Comparison of ENCODE assay signal across 8 cellular contexts in the genomic region with DNA sequence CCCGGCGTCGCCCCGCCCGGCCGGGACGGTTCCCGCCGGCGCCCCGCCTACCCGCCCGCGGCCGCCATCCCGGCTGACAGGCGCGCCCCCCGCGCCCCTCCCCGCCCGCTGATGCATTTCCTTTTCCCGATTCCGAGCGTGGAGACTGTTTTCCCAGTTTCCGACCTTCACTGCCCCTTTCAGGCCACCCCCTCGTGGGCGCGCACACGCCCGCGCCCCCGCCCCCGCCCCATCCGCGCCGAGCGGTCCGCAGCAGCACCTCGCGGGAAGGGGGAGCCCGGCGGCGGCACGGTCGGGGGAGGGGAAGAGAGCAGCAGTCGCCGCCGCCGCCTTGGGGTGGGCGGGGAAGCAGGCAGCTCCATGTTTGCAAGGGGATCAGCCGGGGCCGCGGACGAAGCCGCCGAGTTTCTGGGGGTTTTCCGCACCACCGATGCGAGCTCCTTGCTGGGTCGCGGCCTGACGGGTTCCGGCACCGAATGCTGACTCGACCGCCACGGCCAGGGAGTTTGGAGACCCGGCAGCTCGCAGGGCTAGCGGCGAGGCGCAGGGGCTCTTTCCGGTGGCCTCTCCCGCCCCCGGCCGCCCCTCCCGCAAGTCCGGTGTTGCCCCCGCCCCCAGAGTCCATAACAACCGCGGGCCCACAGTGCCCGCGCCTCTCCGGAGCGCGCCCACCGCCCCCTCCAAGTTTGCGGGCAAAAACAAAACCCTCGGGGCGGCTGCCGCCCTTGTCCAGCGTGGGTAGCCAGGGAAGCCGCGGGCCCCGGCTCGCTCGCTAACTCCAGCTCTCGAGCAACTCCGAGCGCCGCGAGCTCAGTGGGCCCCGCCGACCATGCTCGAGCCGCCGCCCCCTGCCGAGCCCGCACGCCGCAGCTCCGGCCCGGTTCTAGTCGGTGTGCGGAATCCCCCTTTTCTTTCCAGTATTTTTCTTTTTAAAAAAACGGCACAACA. TPM values are rescaled to one million over a fixed set of nuclear protein-coding genes. Genes with fewer than 3 reads are reported as not detected.
DNase-seq lines count a peak whose midpoint lies in the region; ATAC-seq, FAIRE-seq and TF ChIP-seq lines count a peak whose summit lies in the region.

No MANE protein-coding gene starts in this region.

- ATAC-seq in SK-N-SH treated with all-trans-retinoic acid at 6 μM for 48 hours (no peak; the same call in 2 of the 3 replicates), thoracic aorta (ENCODE audit: insufficient number of reproducible peaks, low FRiP score, low read depth) (peak; percentile 0)

- peak overlapping the region; percentile 89 for H3K27ac Mint-ChIP-seq in activated T-helper 2 cell treated with anti-CD3 and anti-CD28 coated beads, Interferon-gamma antibody, Interleukin-2, Interleukin-4, amounts not matched to agents 10 μg/mL and 5 μg/mL and 100 μg/mL, durations not matched to agents 14 hours and 24 hours and 36 hours
- peak overlapping the region; percentile 93 for H3K27ac Mint-ChIP-seq in osteocyte (ENCODE audit: unreplicated experiment)

- CTCF ChIA-PET in SK-N-SH (lab: Yijun Ruan, JAX): interaction anchor here (0.6 to 3.7 kb wide), 12 partner anchors 13 to 425 kb away, joined by 3 to 19 read pairs (median 3); partner anchors contain the start of genes MAN2C1 and SNUPN

- H3K4me1 ChIP-seq in SK-N-SH (ENCODE audit: control insufficient read depth in 1 of 2, insufficient read depth in 2 of 2, low read depth in 1 of 2, low read length in 1 of 2) (peaks cover 1 to 18% of the 10 kb centered on the region in 2 experiments; a peak in 2 of 4 replicates), thoracic aorta (ENCODE audit: control insufficient read depth in 1 of 2, low read depth in 2 of 2) (peaks cover 8 to 24% of the 10 kb centered on the region in 2 donors)

- no peaks in the 10 kb centered on the region for H3K9me3 Mint-ChIP-seq in activated T-helper 2 cell treated with anti-CD3 and anti-CD28 coated beads, Interferon-gamma antibody, Interleukin-2, Interleukin-4, amounts not matched to agents 10 μg/mL and 5 μg/mL and 100 μg/mL, durations not matched to agents 14 hours and 24 hours and 36 hours
- H3K9me3 Mint-ChIP-seq in osteocyte (ENCODE audit: unreplicated experiment): no peaks in the 10 kb centered on the region

- peaks cover 37% of the 10 kb centered on the region for H3F3A ChIP-seq in SK-N-SH (replicated peaks; ENCODE audit: insufficient read depth)

- H3K4me1 Mint-ChIP-seq in activated T-helper 2 cell treated with anti-CD3 and anti-CD28 coated beads, Interferon-gamma antibody, Interleukin-2, Interleukin-4, amounts not matched to agents 10 μg/mL and 5 μg/mL and 100 μg/mL, durations not matched to agents 14 hours and 24 hours and 36 hours (ENCODE audit: low read depth): peaks cover 20% of the 10 kb centered on the region
- H3K4me1 Mint-ChIP-seq in osteocyte (ENCODE audit: unreplicated experiment): peaks cover 23% of the 10 kb centered on the region

- H3K27me3 ChIP-seq in SK-N-SH (ENCODE audit: insufficient read depth) (no peaks in the 10 kb centered on the region), thoracic aorta (replicated peaks; ENCODE audit: insufficient read depth) (no peaks in the 10 kb centered on the region)

- peak overlapping the region; percentile 98 for H3K4me2 ChIP-seq in SK-N-SH

- H3K9ac ChIP-seq in SK-N-SH: peak overlapping the region; percentile 96

- H3K9me3 ChIP-seq in SK-N-SH (no peaks in the 10 kb centered on the region), thoracic aorta (no peaks in the 10 kb centered on the region)

- peak overlapping the region; percentile 84 for H3K4me3 Mint-ChIP-seq in activated T-helper 2 cell treated with anti-CD3 and anti-CD28 coated beads, Interferon-gamma antibody, Interleukin-2, Interleukin-4, amounts not matched to agents 10 μg/mL and 5 μg/mL and 100 μg/mL, durations not matched to agents 14 hours and 24 hours and 36 hours (ENCODE audit: low read depth)
- peak overlapping the region; percentile 82 for H3K4me3 Mint-ChIP-seq in osteocyte (ENCODE audit: unreplicated experiment)

- H3K27me3 Mint-ChIP-seq in activated T-helper 2 cell treated with anti-CD3 and anti-CD28 coated beads, Interferon-gamma antibody, Interleukin-2, Interleukin-4, amounts not matched to agents 10 μg/mL and 5 μg/mL and 100 μg/mL, durations not matched to agents 14 hours and 24 hours and 36 hours (ENCODE audit: low read depth): no peaks in the 10 kb centered on the region
- H3K27me3 Mint-ChIP-seq in osteocyte (ENCODE audit: unreplicated experiment): no peaks in the 10 kb centered on the region

- intact Hi-C loops in activated T-helper 2 cell treated with anti-CD3 and anti-CD28 coated beads, Interferon-gamma antibody, Interleukin-2, Interleukin-4, amounts not matched to agents 10 μg/mL and 5 μg/mL and 100 μg/mL, durations not matched to agents 14 hours and 24 hours and 36 hours (cut with micrococcal nuclease): loop anchor here (1.0 to 10.0 kb wide), 9 partner anchors 37 to 990 kb away; partner anchors contain the start of genes ARID3B, MAN2C1, PPCDC and PTPN9

- no peak for TF ChIP-seq EP300 in SK-N-SH (IDR thresholded peaks at IDR 0.05; ENCODE audit: borderline replicate concordance in 1 of 2, low read depth in 1 of 2, low read length in 1 of 2)

- peaks cover 20% of the 10 kb centered on the region for H3K79me2 ChIP-seq in SK-N-SH (ENCODE audit: insufficient read depth)

- 0% methylated on average over 7 of the region's 117 CpGs for WGBS in SK-N-SH (ENCODE audit: low lambda C conversion rate)

- DNase-seq in SK-N-SH (peak; percentile 66), foreskin fibroblast (peak in 1 of 2 donors; percentile 10), osteocyte (ENCODE audit: extremely low spot score, unreplicated experiment) (peak; percentile 89), thoracic aorta (ENCODE audit: low spot score) (no peak), RCC 7860 (ENCODE audit: low spot score) (no peak)
- DNase-seq in activated T-helper 2 cell treated with anti-CD3 and anti-CD28 coated beads, Interferon-gamma antibody, Interleukin-2, Interleukin-4, amounts not matched to agents 10 μg/mL and 5 μg/mL and 100 μg/mL, durations not matched to agents 14 hours and 24 hours and 36 hours (ENCODE audit: low spot score): peak; percentile 75

- H4K20me1 ChIP-seq in SK-N-SH (ENCODE audit: insufficient read depth): peaks cover 8% of the 10 kb centered on the region

- no peak for FAIRE-seq in RCC 7860 (lab: Jason Lieb, UNC)

- TF ChIP-seq RAD21 in SK-N-SH (IDR thresholded peaks at IDR 0.05; ENCODE audit: low read length): no peak

- no peaks in the 10 kb centered on the region for H3K9me2 ChIP-seq in SK-N-SH

- no peak overlapping the region; the same call in 1 of the 2 replicates for H2AFZ ChIP-seq in SK-N-SH (ENCODE audit: low read depth)

- H3K27ac ChIP-seq in SK-N-SH (ENCODE audit: low read depth in 2 of 2, low read length in 1 of 2) (peak overlapping the region; percentile 94 to 96), thoracic aorta (peak overlapping the region; percentile 91 to 98)

- H3K4me3 ChIP-seq in SK-N-SH (ENCODE audit: low read depth in 2 of 2, low read length in 1 of 2) (peak overlapping the region; percentile 93 to 97), foreskin fibroblast (ENCODE audit: low read depth in 1 of 2, low read length in 2 of 2) (peak overlapping the region; percentile 61 to 86), thoracic aorta (peak overlapping the region; percentile 96)

- no peaks in the 10 kb centered on the region for H3K36me3 Mint-ChIP-seq in activated T-helper 2 cell treated with anti-CD3 and anti-CD28 coated beads, Interferon-gamma antibody, Interleukin-2, Interleukin-4, amounts not matched to agents 10 μg/mL and 5 μg/mL and 100 μg/mL, durations not matched to agents 14 hours and 24 hours and 36 hours (ENCODE audit: low read depth)
- H3K36me3 Mint-ChIP-seq in osteocyte (ENCODE audit: unreplicated experiment): no peaks in the 10 kb centered on the region

- TF ChIP-seq CTCF in SK-N-SH (IDR thresholded peaks at IDR 0.05) (no peak), foreskin fibroblast (IDR thresholded peaks at IDR 0.05; ENCODE audit: low read depth, low read length) (no peak), osteocyte (IDR thresholded peaks at IDR 0.05) (no peak), thoracic aorta (IDR thresholded peaks at IDR 0.05) (peak; percentile 10)

- H3K36me3 ChIP-seq in SK-N-SH (replicated peaks in 1 of 2; ENCODE audit: control insufficient read depth in 1 of 2, insufficient read depth in 2 of 2, low read length in 1 of 2): no peaks in the 10 kb centered on the region
- H3K36me3 ChIP-seq in thoracic aorta: no peaks in the 10 kb centered on the region

- POLR2A ChIA-PET in SK-N-SH (lab: Yijun Ruan, JAX): interaction anchor here (0.6 to 3.4 kb wide), 6 partner anchors 86 to 584 kb away, joined by 3 to 12 read pairs (median 3); partner anchors contain the start of genes IMP3, MAN2C1, SNUPN and SNX33

TF ChIP-seq in SK-N-SH, 30 proteins besides CTCF, POLR2A, EP300 and RAD21 (continues in another document):
- peak; percentile 69 for TF ChIP-seq GABPA (IDR thresholded peaks at IDR 0.05; ENCODE audit: low read depth)
- peak; percentile 15; the same call in 1 of the 2 replicates for TF ChIP-seq POLR2AphosphoS5 (IDR thresholded peaks at IDR 0.05; ENCODE audit: low read depth, low read length)
- TF ChIP-seq ELF1 (IDR thresholded peaks at IDR 0.05): no peak
- TF ChIP-seq FOXM1 (IDR thresholded peaks at IDR 0.05; ENCODE audit: low read depth): no peak

TF ChIP-seq in PFSK-1, 5 proteins besides CTCF, POLR2A, EP300 and RAD21:
- TF ChIP-seq SIN3A (IDR thresholded peaks at IDR 0.05; ENCODE audit: borderline replicate concordance, insufficient read depth, low read length): no peak
- no peak for TF ChIP-seq TAF1 (IDR thresholded peaks at IDR 0.05; ENCODE audit: borderline replicate concordance, insufficient read depth, low read length)
- TF ChIP-seq POLR2AphosphoS5 (IDR thresholded peaks at IDR 0.05; ENCODE audit: low read depth, low read length): peak; percentile 35; the same call in 1 of the 2 replicates
- no peak for TF ChIP-seq FOXP2 (optimal IDR thresholded peaks at IDR 0.05; ENCODE audit: borderline replicate concordance, extremely low read depth, extremely low read length, insufficient read depth)

RNA-seq across cellular contexts. Expression of gene SIN3A, which starts 3.3 kb away (rescaled TPM):
- 32.2 and 38.3 TPM in 2 replicates for polyA plus RNA-seq in SK-N-SH (2012; rRNA removed)
- polyA plus RNA-seq in SK-N-SH (2012; cell fraction: cytosol; rRNA removed): 21.6 and 24.8 TPM in 2 replicates
- 25.4 and 35.6 TPM in 2 replicates for polyA plus RNA-seq in SK-N-SH (2012; cell fraction: nucleus; rRNA removed)
- polyA plus RNA-seq in PFSK-1 (2012; ENCODE audit: insufficient read length, low read depth): 28.4 TPM
- total RNA-seq in activated T-helper 2 cell treated with anti-CD3 and anti-CD28 coated beads, Interferon-gamma antibody, Interleukin-2, Interleukin-4, amounts not matched to agents 10 μg/mL and 5 μg/mL and 100 μg/mL, durations not matched to agents 14 hours and 24 hours and 36 hours: 88.4 and 94.6 TPM in 2 replicates
- total RNA-seq in osteocyte (65.2 and 65.4 TPM in 2 replicates), thoracic aorta (10 to 100 TPM; 34.0 to 52.5 TPM)

Comparison
In these comparisons a context has a peak if more than half of its experiments do, and no peak if none do; other contexts are left out.
1. DNase-seq: peak in SK-N-SH (single experiment), activated T-helper 2 cell treated with anti-CD3 and anti-CD28 coated beads, Interferon-gamma antibody, Interleukin-2, Interleukin-4, amounts not matched to agents 10 μg/mL and 5 μg/mL and 100 μg/mL, durations not matched to agents 14 hours and 24 hours and 36 hours (single experiment) and osteocyte (single experiment); none in thoracic aorta (single experiment) and RCC 7860 (single experiment).
2. Peak in every context shown above with its lines, with median percentiles within 50 percentile points of each other: H3K4me3 ChIP-seq.